Comparison of ENCODE assay signal across 8 cellular contexts in genomic region chrX:44875185-44875489, GRCh38. TPM values are rescaled to one million over a fixed set of nuclear protein-coding genes. Genes with fewer than 3 reads are reported as not detected.
DNase-seq lines count a peak whose midpoint lies in the region; ATAC-seq and TF ChIP-seq lines count a peak whose summit lies in the region.

No MANE protein-coding gene starts in this region.

- peak overlapping the region; percentile 88 for H3K4me3 Mint-ChIP-seq in chondrocyte (ENCODE audit: unreplicated experiment)
- H3K4me3 Mint-ChIP-seq in naive thymus-derived CD8-positive, alpha-beta T cell: peak overlapping the region; percentile 89 to 99 (median 97)

- POLR2A ChIA-PET in AG04449 (lab: Yijun Ruan, JAX): no interaction called here
- POLR2A ChIA-PET in naive thymus-derived CD8-positive, alpha-beta T cell (lab: Charles Lee): interaction anchor here (0.6 to 0.7 kb wide), 2 partner anchors 11 to 1580 kb away, joined by 3 to 4 read pairs; no protein-coding TSS in a partner anchor

- H3K36me3 Mint-ChIP-seq in chondrocyte (ENCODE audit: low read depth): no peaks in the 10 kb centered on the region
- no peaks in the 10 kb centered on the region for H3K36me3 Mint-ChIP-seq in naive thymus-derived CD8-positive, alpha-beta T cell

- ATAC-seq in naive thymus-derived CD8-positive, alpha-beta T cell: no peak
- ATAC-seq in HG02884 (IDR thresholded peaks at IDR 0.05; ENCODE audit: unreplicated experiment): no peak
- ATAC-seq in HG03175 (IDR thresholded peaks at IDR 0.05; ENCODE audit: unreplicated experiment): no peak

- no peaks in the 10 kb centered on the region for H3K9me3 Mint-ChIP-seq in chondrocyte (ENCODE audit: low read depth)
- H3K9me3 Mint-ChIP-seq in naive thymus-derived CD8-positive, alpha-beta T cell: no peaks in the 10 kb centered on the region

- H3K27ac Mint-ChIP-seq in chondrocyte (ENCODE audit: unreplicated experiment): peak overlapping the region; percentile 32
- H3K27ac Mint-ChIP-seq in naive thymus-derived CD8-positive, alpha-beta T cell: peak overlapping the region in 8 of 10 donors; percentile 95 to 100 (median 98)

- CTCF ChIA-PET in AG04449 (lab: Yijun Ruan, JAX): no interaction called here

- peaks cover 25% of the 10 kb centered on the region for H3K4me1 Mint-ChIP-seq in chondrocyte (ENCODE audit: low read depth)
- H3K4me1 Mint-ChIP-seq in naive thymus-derived CD8-positive, alpha-beta T cell: peaks cover 6 to 46% (median 15%) of the 10 kb centered on the region in 4 donors

- H3K4me3 ChIP-seq in AG04449 (ENCODE audit: low read depth, low read length): peak overlapping the region; percentile 68
- H3K4me3 ChIP-seq in Jurkat, Clone E6-1 (ENCODE audit: low read length): peak overlapping the region; percentile 77

- H3K27me3 Mint-ChIP-seq in chondrocyte (ENCODE audit: low read depth): no peaks in the 10 kb centered on the region
- no peaks in the 10 kb centered on the region for H3K27me3 Mint-ChIP-seq in naive thymus-derived CD8-positive, alpha-beta T cell

- TF ChIP-seq CTCF in AG04449 (IDR thresholded peaks at IDR 0.05; ENCODE audit: insufficient read depth, low read length, missing control alignments) (no peak), chondrocyte (IDR thresholded peaks at IDR 0.05) (no peak)

- DNase-seq in AG04449 (ENCODE audit: low read depth, low spot score) (no peak), chondrocyte (ENCODE audit: low spot score) (no peak), NCI-H2227 treated with DMSO at 0.1 percent for 48 hours (lab: John Stamatoyannopoulos, UW) (no peak), RPMI8226 (no peak)
- DNase-seq in Jurkat, Clone E6-1 (ENCODE audit: low read depth, low spot score): no peak
- no peak for DNase-seq in naive thymus-derived CD8-positive, alpha-beta T cell

RNA-seq across cellular contexts. Expression of gene KDM6A, which starts 2.1 kb away (rescaled TPM):
- polyA plus RNA-seq in Jurkat, Clone E6-1 (2012; ENCODE audit: insufficient read depth, insufficient read length): 12.3 TPM
- total RNA-seq in chondrocyte: 13.6 to 16.8 TPM (median 14.4 TPM) in 3 replicates
- total RNA-seq in naive thymus-derived CD8-positive, alpha-beta T cell: 10 to 100 TPM; 44.5 to 47.2 TPM
- 10 to 100 TPM; 11.5 to 17.2 (median 15.2) TPM for polyA plus RNA-seq in naive thymus-derived CD8-positive, alpha-beta T cell

RNA-seq across cellular contexts. Expression of gene DUSP21, which starts 31.3 kb away (rescaled TPM):
- polyA plus RNA-seq in Jurkat, Clone E6-1 (2012; ENCODE audit: insufficient read depth, insufficient read length): not detected
- not detected in 3 replicates for total RNA-seq in chondrocyte
- not detected for total RNA-seq in naive thymus-derived CD8-positive, alpha-beta T cell
- polyA plus RNA-seq in naive thymus-derived CD8-positive, alpha-beta T cell: not detected
